In the genomic region with DNA sequence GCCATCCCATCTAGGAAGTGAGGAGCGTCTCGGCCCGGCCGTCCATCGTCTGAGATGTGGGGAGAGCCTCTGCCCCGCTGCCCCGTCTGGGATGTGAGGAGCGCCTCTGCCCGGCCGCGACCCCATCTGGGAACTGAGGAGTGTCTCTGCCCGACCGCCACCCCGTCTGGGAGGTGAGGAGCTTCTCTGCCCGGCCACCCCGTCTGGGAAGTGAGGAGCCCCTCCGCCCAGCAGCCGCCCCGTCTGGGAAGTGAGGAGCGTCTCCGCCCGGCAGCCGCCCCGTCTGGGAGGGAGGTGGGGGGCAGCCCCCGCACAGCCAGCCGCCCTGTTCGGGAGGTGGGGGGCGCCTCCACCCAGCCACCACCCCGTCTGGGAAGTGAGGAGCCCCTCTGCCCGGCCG, we compare ENCODE assay signal across 4 cellular contexts. TPM values are rescaled to one million over a fixed set of nuclear protein-coding genes. Genes with fewer than 3 reads are reported as not detected.
"Had no signal": no experiment of that assay in that cellular context is flagged by ENCODE, and none has a peak within 500 bp of the region (broad histone marks: within the 10 kb centered on the region; RNA-seq: fewer than 3 reads in every experiment).

No MANE protein-coding gene starts in this region.

RNA-seq across cellular contexts. Expression of gene ATP5MGL, which starts 32.8 kb away (rescaled TPM):
- total RNA-seq: dermis blood vessel endothelial cell, glomerular endothelial cell had no signal
- polyA plus RNA-seq: keratinocyte, neural cell had no signal
